In genomic region chr4:87150498-87151261, GRCh38 we compare ENCODE assay signal across 1 cellular context.
TF ChIP-seq lines count a peak whose summit lies in the region.

No MANE protein-coding gene starts in this region.

TF ChIP-seq in GM23338, 12 proteins besides CTCF, POLR2A, EP300 and RAD21 (continued from another document):
- TF ChIP-seq, protein P1, sequence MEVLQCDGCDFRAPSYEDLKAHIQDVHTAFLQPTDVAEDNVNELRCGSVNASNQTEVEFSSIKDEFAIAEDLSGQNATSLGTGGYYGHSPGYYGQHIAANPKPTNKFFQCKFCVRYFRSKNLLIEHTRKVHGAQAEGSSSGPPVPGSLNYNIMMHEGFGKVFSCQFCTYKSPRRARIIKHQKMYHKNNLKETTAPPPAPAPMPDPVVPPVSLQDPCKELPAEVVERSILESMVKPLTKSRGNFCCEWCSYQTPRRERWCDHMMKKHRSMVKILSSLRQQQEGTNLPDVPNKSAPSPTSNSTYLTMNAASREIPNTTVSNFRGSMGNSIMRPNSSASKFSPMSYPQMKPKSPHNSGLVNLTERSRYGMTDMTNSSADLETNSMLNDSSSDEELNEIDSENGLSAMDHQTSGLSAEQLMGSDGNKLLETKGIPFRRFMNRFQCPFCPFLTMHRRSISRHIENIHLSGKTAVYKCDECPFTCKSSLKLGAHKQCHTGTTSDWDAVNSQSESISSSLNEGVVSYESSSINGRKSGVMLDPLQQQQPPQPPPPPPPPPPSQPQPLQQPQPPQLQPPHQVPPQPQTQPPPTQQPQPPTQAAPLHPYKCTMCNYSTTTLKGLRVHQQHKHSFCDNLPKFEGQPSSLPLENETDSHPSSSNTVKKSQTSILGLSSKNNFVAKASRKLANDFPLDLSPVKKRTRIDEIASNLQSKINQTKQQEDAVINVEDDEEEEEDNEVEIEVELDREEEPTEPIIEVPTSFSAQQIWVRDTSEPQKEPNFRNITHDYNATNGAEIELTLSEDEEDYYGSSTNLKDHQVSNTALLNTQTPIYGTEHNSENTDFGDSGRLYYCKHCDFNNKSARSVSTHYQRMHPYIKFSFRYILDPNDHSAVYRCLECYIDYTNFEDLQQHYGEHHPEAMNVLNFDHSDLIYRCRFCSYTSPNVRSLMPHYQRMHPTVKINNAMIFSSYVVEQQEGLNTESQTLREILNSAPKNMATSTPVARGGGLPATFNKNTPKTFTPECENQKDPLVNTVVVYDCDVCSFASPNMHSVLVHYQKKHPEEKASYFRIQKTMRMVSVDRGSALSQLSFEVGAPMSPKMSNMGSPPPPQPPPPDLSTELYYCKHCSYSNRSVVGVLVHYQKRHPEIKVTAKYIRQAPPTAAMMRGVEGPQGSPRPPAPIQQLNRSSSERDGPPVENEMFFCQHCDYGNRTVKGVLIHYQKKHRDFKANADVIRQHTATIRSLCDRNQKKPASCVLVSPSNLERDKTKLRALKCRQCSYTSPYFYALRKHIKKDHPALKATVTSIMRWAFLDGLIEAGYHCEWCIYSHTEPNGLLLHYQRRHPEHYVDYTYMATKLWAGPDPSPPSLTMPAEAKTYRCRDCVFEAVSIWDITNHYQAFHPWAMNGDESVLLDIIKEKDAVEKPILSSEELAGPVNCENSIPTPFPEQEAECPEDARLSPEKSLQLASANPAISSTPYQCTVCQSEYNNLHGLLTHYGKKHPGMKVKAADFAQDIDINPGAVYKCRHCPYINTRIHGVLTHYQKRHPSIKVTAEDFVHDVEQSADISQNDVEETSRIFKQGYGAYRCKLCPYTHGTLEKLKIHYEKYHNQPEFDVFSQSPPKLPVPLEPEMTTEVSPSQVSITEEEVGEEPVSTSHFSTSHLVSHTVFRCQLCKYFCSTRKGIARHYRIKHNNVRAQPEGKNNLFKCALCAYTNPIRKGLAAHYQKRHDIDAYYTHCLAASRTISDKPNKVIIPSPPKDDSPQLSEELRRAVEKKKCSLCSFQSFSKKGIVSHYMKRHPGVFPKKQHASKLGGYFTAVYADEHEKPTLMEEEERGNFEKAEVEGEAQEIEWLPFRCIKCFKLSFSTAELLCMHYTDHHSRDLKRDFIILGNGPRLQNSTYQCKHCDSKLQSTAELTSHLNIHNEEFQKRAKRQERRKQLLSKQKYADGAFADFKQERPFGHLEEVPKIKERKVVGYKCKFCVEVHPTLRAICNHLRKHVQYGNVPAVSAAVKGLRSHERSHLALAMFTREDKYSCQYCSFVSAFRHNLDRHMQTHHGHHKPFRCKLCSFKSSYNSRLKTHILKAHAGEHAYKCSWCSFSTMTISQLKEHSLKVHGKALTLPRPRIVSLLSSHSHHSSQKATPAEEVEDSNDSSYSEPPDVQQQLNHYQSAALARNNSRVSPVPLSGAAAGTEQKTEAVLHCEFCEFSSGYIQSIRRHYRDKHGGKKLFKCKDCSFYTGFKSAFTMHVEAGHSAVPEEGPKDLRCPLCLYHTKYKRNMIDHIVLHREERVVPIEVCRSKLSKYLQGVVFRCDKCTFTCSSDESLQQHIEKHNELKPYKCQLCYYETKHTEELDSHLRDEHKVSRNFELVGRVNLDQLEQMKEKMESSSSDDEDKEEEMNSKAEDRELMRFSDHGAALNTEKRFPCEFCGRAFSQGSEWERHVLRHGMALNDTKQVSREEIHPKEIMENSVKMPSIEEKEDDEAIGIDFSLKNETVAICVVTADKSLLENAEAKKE (CRISPR knock-in tag; IDR thresholded peaks at IDR 0.05) = no peak
- TF ChIP-seq NANOG (IDR thresholded peaks at IDR 0.05; ENCODE audit: borderline replicate concordance) = no peak
- no peak for TF ChIP-seq ZNF114 (CRISPR knock-in tag; IDR thresholded peaks at IDR 0.05)
- no peak for TF ChIP-seq EZH2 (IDR thresholded peaks at IDR 0.05; ENCODE audit: low read depth, unreplicated experiment)
